Comparison of ENCODE assay signal across 1 cellular context in genomic region chr14:60106341-60106740, GRCh38.
TF ChIP-seq lines count a peak whose summit lies in the region.

No MANE protein-coding gene starts in this region.

TF ChIP-seq in HepG2, 621 proteins besides CTCF, POLR2A, EP300 and RAD21:
- TF ChIP-seq ZNF775 (CRISPR knock-in tag; IDR thresholded peaks at IDR 0.05; ENCODE audit: borderline replicate concordance) (no peak), ZNF784 (CRISPR knock-in tag; IDR thresholded peaks at IDR 0.05; ENCODE audit: borderline replicate concordance) (no peak), PRPF4 (IDR thresholded peaks at IDR 0.05; ENCODE audit: low read depth, low read length, poor library complexity, severe bottlenecking) (no peak), HNRNPH1 (optimal IDR thresholded peaks at IDR 0.05; ENCODE audit: low read depth, low read length) (no peak), THAP8 (CRISPR knock-in tag; IDR thresholded peaks at IDR 0.05; ENCODE audit: borderline replicate concordance) (no peak), NCOR1 (IDR thresholded peaks at IDR 0.05; ENCODE audit: borderline replicate concordance, low read length) (no peak), SUZ12 (IDR thresholded peaks at IDR 0.05; ENCODE audit: low read depth, low read length) (no peak), GMEB2 (CRISPR knock-in tag; IDR thresholded peaks at IDR 0.05; ENCODE audit: low read depth) (no peak), CHCHD3 (CRISPR knock-in tag; IDR thresholded peaks at IDR 0.05) (no peak)
